1 cellular context compared by ENCODE assay signal in the genomic region with DNA sequence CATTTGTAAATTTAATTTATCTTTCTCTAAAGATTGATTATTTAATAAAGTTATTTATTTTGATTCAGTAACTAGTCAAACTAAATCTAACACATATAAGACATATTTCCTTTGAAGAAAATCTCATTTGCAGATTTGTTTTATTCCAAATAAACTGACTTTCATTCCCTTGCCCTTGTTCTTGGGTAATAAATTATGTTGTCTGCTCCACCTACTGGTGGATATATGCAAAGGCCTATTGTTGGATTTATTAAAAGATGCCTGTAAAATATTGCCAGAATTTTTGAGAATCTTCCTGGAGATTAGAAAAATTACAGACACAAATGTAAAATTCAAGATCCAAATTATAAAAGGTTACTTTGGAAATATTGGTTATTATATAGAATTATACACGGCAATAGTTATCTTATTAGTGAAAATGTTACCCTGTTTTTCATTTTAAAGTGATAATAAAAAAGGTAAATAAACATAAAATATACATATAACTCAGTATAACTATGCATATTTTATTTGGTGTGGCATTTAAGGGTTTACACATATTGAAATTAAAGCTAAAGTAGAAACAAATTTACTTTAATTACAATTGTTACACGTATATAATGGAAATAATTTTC.
TF ChIP-seq lines count a peak whose summit lies in the region.

No MANE protein-coding gene starts in this region.

TF ChIP-seq in K562, 482 proteins besides CTCF, POLR2A, EP300 and RAD21 (continued from another document):
- TF ChIP-seq, protein P1, sequence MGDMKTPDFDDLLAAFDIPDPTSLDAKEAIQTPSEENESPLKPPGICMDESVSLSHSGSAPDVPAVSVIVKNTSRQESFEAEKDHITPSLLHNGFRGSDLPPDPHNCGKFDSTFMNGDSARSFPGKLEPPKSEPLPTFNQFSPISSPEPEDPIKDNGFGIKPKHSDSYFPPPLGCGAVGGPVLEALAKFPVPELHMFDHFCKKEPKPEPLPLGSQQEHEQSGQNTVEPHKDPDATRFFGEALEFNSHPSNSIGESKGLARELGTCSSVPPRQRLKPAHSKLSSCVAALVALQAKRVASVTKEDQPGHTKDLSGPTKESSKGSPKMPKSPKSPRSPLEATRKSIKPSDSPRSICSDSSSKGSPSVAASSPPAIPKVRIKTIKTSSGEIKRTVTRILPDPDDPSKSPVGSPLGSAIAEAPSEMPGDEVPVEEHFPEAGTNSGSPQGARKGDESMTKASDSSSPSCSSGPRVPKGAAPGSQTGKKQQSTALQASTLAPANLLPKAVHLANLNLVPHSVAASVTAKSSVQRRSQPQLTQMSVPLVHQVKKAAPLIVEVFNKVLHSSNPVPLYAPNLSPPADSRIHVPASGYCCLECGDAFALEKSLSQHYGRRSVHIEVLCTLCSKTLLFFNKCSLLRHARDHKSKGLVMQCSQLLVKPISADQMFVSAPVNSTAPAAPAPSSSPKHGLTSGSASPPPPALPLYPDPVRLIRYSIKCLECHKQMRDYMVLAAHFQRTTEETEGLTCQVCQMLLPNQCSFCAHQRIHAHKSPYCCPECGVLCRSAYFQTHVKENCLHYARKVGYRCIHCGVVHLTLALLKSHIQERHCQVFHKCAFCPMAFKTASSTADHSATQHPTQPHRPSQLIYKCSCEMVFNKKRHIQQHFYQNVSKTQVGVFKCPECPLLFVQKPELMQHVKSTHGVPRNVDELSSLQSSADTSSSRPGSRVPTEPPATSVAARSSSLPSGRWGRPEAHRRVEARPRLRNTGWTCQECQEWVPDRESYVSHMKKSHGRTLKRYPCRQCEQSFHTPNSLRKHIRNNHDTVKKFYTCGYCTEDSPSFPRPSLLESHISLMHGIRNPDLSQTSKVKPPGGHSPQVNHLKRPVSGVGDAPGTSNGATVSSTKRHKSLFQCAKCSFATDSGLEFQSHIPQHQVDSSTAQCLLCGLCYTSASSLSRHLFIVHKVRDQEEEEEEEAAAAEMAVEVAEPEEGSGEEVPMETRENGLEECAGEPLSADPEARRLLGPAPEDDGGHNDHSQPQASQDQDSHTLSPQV (IDR thresholded peaks at IDR 0.05): no peak
TF ChIP-seq in K562: peak in this region for 2.
